Comparison of ENCODE assay signal across 1 cellular context in genomic region chr22:32532819-32533128, GRCh38.
A peak's percentile ranks its signal among the peaks of the same experiment; 100 is the strongest.
TF ChIP-seq lines count a peak whose summit lies in the region.

No MANE protein-coding gene starts in this region.

TF ChIP-seq in HepG2, 621 proteins besides CTCF, POLR2A, EP300 and RAD21 (continued from another document and continues in another):
- TF ChIP-seq ZNF639 (CRISPR knock-in tag; conservative IDR thresholded peaks at IDR 0.05), result no peak
- TF ChIP-seq ZNF20 (CRISPR knock-in tag; IDR thresholded peaks at IDR 0.05), result no peak
- TF ChIP-seq SAP130 (CRISPR knock-in tag; IDR thresholded peaks at IDR 0.05; ENCODE audit: low read depth), result 0 out of 2 replicates have a peak, but pooled peaks have one; percentile 71
- no peak for TF ChIP-seq NONO (IDR thresholded peaks at IDR 0.05)
- peak; percentile 19; the same call in 1 of the 2 replicates for TF ChIP-seq NONO (CRISPR knock-in tag; conservative IDR thresholded peaks at IDR 0.05)
- TF ChIP-seq ZKSCAN1 (IDR thresholded peaks at IDR 0.05; ENCODE audit: low read length), result no peak
- no peak for TF ChIP-seq ESRRA (CRISPR knock-in tag; IDR thresholded peaks at IDR 0.05; ENCODE audit: low read depth)
- TF ChIP-seq GPBP1L1 (CRISPR knock-in tag; IDR thresholded peaks at IDR 0.05), result no peak
- TF ChIP-seq THYN1 (CRISPR knock-in tag; IDR thresholded peaks at IDR 0.05; ENCODE audit: borderline replicate concordance, low read depth), result no peak
- TF ChIP-seq, protein P1, sequence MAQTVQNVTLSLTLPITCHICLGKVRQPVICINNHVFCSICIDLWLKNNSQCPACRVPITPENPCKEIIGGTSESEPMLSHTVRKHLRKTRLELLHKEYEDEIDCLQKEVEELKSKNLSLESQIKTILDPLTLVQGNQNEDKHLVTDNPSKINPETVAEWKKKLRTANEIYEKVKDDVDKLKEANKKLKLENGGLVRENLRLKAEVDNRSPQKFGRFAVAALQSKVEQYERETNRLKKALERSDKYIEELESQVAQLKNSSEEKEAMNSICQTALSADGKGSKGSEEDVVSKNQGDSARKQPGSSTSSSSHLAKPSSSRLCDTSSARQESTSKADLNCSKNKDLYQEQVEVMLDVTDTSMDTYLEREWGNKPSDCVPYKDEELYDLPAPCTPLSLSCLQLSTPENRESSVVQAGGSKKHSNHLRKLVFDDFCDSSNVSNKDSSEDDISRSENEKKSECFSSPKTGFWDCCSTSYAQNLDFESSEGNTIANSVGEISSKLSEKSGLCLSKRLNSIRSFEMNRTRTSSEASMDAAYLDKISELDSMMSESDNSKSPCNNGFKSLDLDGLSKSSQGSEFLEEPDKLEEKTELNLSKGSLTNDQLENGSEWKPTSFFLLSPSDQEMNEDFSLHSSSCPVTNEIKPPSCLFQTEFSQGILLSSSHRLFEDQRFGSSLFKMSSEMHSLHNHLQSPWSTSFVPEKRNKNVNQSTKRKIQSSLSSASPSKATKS (CRISPR knock-in tag; IDR thresholded peaks at IDR 0.05), result no peak
- TF ChIP-seq NCOA2 (CRISPR knock-in tag; IDR thresholded peaks at IDR 0.05), result no peak
- no peak for TF ChIP-seq ZFP41 (CRISPR knock-in tag; IDR thresholded peaks at IDR 0.05; ENCODE audit: borderline replicate concordance)
- no peak for TF ChIP-seq ZNF879 (CRISPR knock-in tag; IDR thresholded peaks at IDR 0.05)
- TF ChIP-seq JDP2 (CRISPR knock-in tag; IDR thresholded peaks at IDR 0.05; ENCODE audit: borderline replicate concordance), result no peak
- TF ChIP-seq ZNF280D (CRISPR knock-in tag; IDR thresholded peaks at IDR 0.05), result no peak
- TF ChIP-seq SMAD3 (CRISPR knock-in tag; IDR thresholded peaks at IDR 0.05), result no peak
- TF ChIP-seq YEATS2 (CRISPR knock-in tag; IDR thresholded peaks at IDR 0.05; ENCODE audit: borderline replicate concordance), result no peak
- no peak for TF ChIP-seq ZNF317 (CRISPR knock-in tag; IDR thresholded peaks at IDR 0.05)
- TF ChIP-seq U2AF2 (IDR thresholded peaks at IDR 0.05; ENCODE audit: low read depth, low read length), result no peak
- TF ChIP-seq ZNF263 (CRISPR knock-in tag; IDR thresholded peaks at IDR 0.05), result no peak
- TF ChIP-seq ADNP (CRISPR knock-in tag; IDR thresholded peaks at IDR 0.05), result no peak
- no peak for TF ChIP-seq BORCS8-MEF2B (CRISPR knock-in tag; IDR thresholded peaks at IDR 0.05)
- no peak for TF ChIP-seq ELK4 (CRISPR knock-in tag; IDR thresholded peaks at IDR 0.05; ENCODE audit: borderline replicate concordance)
- TF ChIP-seq ZNF607 (CRISPR knock-in tag; IDR thresholded peaks at IDR 0.05; ENCODE audit: borderline replicate concordance), result no peak
- no peak for TF ChIP-seq PAF1 (CRISPR knock-in tag; IDR thresholded peaks at IDR 0.05)
- TF ChIP-seq HBP1 (CRISPR knock-in tag; IDR thresholded peaks at IDR 0.05; ENCODE audit: low read depth), result 0 out of 2 replicates have a peak, but pooled peaks have one; percentile 65
- TF ChIP-seq USF2 (IDR thresholded peaks at IDR 0.05; ENCODE audit: low read depth, low read length), result no peak
- no peak for TF ChIP-seq USF2 (CRISPR knock-in tag; IDR thresholded peaks at IDR 0.05; ENCODE audit: borderline replicate concordance)
- no peak; the same call in 1 of the 2 replicates for TF ChIP-seq SMYD3 (CRISPR knock-in tag; IDR thresholded peaks at IDR 0.05)
- no peak for TF ChIP-seq ZNF335 (CRISPR knock-in tag; IDR thresholded peaks at IDR 0.05)
- TF ChIP-seq PITX1 (CRISPR knock-in tag; IDR thresholded peaks at IDR 0.05), result no peak
- TF ChIP-seq, protein P2, sequence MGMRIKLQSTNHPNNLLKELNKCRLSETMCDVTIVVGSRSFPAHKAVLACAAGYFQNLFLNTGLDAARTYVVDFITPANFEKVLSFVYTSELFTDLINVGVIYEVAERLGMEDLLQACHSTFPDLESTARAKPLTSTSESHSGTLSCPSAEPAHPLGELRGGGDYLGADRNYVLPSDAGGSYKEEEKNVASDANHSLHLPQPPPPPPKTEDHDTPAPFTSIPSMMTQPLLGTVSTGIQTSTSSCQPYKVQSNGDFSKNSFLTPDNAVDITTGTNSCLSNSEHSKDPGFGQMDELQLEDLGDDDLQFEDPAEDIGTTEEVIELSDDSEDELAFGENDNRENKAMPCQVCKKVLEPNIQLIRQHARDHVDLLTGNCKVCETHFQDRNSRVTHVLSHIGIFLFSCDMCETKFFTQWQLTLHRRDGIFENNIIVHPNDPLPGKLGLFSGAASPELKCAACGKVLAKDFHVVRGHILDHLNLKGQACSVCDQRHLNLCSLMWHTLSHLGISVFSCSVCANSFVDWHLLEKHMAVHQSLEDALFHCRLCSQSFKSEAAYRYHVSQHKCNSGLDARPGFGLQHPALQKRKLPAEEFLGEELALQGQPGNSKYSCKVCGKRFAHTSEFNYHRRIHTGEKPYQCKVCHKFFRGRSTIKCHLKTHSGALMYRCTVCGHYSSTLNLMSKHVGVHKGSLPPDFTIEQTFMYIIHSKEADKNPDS (CRISPR knock-in tag; IDR thresholded peaks at IDR 0.05), result no peak
- TF ChIP-seq, protein P3, sequence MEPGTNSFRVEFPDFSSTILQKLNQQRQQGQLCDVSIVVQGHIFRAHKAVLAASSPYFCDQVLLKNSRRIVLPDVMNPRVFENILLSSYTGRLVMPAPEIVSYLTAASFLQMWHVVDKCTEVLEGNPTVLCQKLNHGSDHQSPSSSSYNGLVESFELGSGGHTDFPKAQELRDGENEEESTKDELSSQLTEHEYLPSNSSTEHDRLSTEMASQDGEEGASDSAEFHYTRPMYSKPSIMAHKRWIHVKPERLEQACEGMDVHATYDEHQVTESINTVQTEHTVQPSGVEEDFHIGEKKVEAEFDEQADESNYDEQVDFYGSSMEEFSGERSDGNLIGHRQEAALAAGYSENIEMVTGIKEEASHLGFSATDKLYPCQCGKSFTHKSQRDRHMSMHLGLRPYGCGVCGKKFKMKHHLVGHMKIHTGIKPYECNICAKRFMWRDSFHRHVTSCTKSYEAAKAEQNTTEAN (CRISPR knock-in tag; conservative IDR thresholded peaks at IDR 0.05), result no peak
- no peak for TF ChIP-seq ZXDC (CRISPR knock-in tag; IDR thresholded peaks at IDR 0.05)
- TF ChIP-seq NCOR1 (IDR thresholded peaks at IDR 0.05; ENCODE audit: borderline replicate concordance, low read length), result no peak
- TF ChIP-seq, protein P4, sequence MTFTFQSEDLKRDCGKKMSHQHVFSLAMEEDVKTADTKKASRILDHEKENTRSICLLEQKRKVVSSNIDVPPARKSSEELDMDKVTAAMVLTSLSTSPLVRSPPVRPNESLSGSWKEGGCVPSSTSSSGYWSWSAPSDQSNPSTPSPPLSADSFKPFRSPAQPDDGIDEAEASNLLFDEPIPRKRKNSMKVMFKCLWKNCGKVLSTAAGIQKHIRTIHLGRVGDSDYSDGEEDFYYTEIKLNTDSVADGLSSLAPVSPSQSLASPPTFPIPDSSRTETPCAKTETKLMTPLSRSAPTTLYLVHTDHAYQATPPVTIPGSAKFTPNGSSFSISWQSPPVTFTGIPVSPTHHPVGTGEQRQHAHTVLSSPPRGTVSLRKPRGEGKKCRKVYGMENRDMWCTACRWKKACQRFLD (CRISPR knock-in tag; IDR thresholded peaks at IDR 0.05; ENCODE audit: borderline replicate concordance), result no peak
- no peak for TF ChIP-seq ZNF101 (CRISPR knock-in tag; IDR thresholded peaks at IDR 0.05; ENCODE audit: borderline replicate concordance, low read depth)
